ENCODE assay signal across 28 cellular contexts in the genomic region with DNA sequence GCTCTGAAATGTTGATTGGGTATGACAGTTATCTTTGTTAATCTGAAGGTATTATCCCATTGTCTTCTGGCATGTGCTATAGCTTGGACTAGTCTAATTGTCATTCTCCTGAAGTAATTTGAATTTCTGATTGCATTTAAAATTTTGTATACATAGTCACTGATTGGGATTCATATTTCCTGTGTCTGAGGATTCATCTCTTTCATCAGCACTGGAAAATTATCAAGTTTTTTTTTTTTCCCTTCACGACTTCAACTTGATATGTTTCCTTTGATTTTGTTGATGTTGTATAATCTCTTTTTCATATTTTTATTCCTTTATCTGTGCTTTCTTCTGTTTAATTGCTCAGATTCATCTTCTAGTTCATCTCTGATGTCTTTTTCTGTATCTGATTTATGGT.
"Had no signal": no experiment of that assay in that cellular context is flagged by ENCODE, and none has a peak within 500 bp of the region (broad histone marks: within the 10 kb centered on the region; RNA-seq: fewer than 3 reads in every experiment).

No MANE protein-coding gene starts in this region.

- H3K4me2 ChIP-seq: neural progenitor cell had no signal

- H3K9me3 ChIP-seq: ovary, psoas muscle, right lobe of liver, sigmoid colon, stomach, thoracic aorta, thyroid gland, upper lobe of left lung, vagina had no signal

- H3K36me3 ChIP-seq: neural progenitor cell, ovary, right lobe of liver, sigmoid colon, stomach, thoracic aorta, thyroid gland, upper lobe of left lung, vagina had no signal

- H3K4me3 Mint-ChIP-seq: natural killer cell treated with Interleukin-12 subunit alpha and Interleukin-12 subunit beta and Interleukin-15 and Interleukin-18, amount 100 ng/mL, for 72 hours; neural progenitor cell; stimulated activated effector memory CD8-positive, alpha-beta T cell treated with anti-CD3 and anti-CD28 coated beads, Interleukin-12 subunit alpha, Interleukin-12 subunit beta, amount 100 ng/mL, for 72 hours; stimulated activated naive B cell treated with anti-CD40 and anti-IgM and Interleukin-4, amounts not matched to agents 10 μg/mL and 1 μg/mL and 100 μg/mL, for 72 hours; stimulated activated naive CD8-positive, alpha-beta T cell treated with anti-CD3 and anti-CD28 coated beads, Interleukin-15, Interleukin-2, amounts not matched to agents 100 ng/mL and 50 ng/mL, for 24 hours had no signal

- H3K27ac Mint-ChIP-seq: natural killer cell treated with Interleukin-12 subunit alpha and Interleukin-12 subunit beta and Interleukin-15 and Interleukin-18, amount 100 ng/mL, for 72 hours; neural progenitor cell; progenitor cell of endocrine pancreas; stimulated activated effector memory CD8-positive, alpha-beta T cell treated with anti-CD3 and anti-CD28 coated beads, Interleukin-12 subunit alpha, Interleukin-12 subunit beta, amount 100 ng/mL, for 72 hours; stimulated activated naive B cell treated with anti-CD40 and anti-IgM and Interleukin-4, amounts not matched to agents 10 μg/mL and 1 μg/mL and 100 μg/mL, for 72 hours; stimulated activated naive CD8-positive, alpha-beta T cell treated with anti-CD3 and anti-CD28 coated beads, Interleukin-15, Interleukin-2, amounts not matched to agents 100 ng/mL and 50 ng/mL, for 24 hours had no signal

- H3K4me3 ChIP-seq: neural progenitor cell, ovary, psoas muscle, right lobe of liver, sigmoid colon, stomach, thoracic aorta, thyroid gland, tibial nerve, upper lobe of left lung, vagina had no signal

- ATAC-seq: natural killer cell treated with Interleukin-12 subunit alpha and Interleukin-12 subunit beta and Interleukin-15 and Interleukin-18, amount 100 ng/mL, for 72 hours; psoas muscle; right cardiac atrium; right lobe of liver; stimulated activated effector memory CD8-positive, alpha-beta T cell treated with anti-CD3 and anti-CD28 coated beads, Interleukin-12 subunit alpha, Interleukin-12 subunit beta, amount 100 ng/mL, for 72 hours; stimulated activated naive B cell treated with anti-CD40 and anti-IgM and Interleukin-4, amounts not matched to agents 10 μg/mL and 1 μg/mL and 100 μg/mL, for 72 hours had no signal

- H3K4me1 ChIP-seq: neural progenitor cell, parathyroid adenoma, psoas muscle, right lobe of liver, stomach, thyroid gland, tibial nerve, upper lobe of left lung, vagina had no signal

- H3K4me1 Mint-ChIP-seq: neural progenitor cell had no signal

- DNase-seq: occipital lobe; ovary; posterior cingulate gyrus; psoas muscle; right cardiac atrium; right lobe of liver; sigmoid colon; small intestine; stimulated activated CD4-positive, alpha-beta T cell treated with anti-CD3 and anti-CD28 coated beads, Interleukin-15, amount 100 ng/mL, for 24 hours; stimulated activated CD4-positive, alpha-beta T cell treated with anti-CD3 and anti-CD28 coated beads, Interleukin-2, amount 100 ng/mL, for 24 hours; stimulated activated CD4-positive, alpha-beta T cell treated with anti-CD3 and anti-CD28 coated beads, Interleukin-2, amount 100 ng/mL, for 48 hours; stimulated activated CD4-positive, alpha-beta T cell treated with anti-CD3 and anti-CD28 coated beads, Interleukin-4, amount 100 ng/mL, for 24 hours; stimulated activated naive B cell treated with anti-CD40 and anti-IgM and Interleukin-4, amounts not matched to agents 10 μg/mL and 1 μg/mL and 100 μg/mL, for 72 hours; stimulated activated naive CD4-positive, alpha-beta T cell treated with Interleukin-2 at 50 U/mL for 16 hours; stomach; thyroid gland; trophoblast cell; upper lobe of left lung had no signal

- H3K36me3 Mint-ChIP-seq: natural killer cell treated with Interleukin-12 subunit alpha and Interleukin-12 subunit beta and Interleukin-15 and Interleukin-18, amount 100 ng/mL, for 72 hours; stimulated activated effector memory CD8-positive, alpha-beta T cell treated with anti-CD3 and anti-CD28 coated beads, Interleukin-12 subunit alpha, Interleukin-12 subunit beta, amount 100 ng/mL, for 72 hours had no signal

- H3K79me2 ChIP-seq: parathyroid adenoma had no signal

- H3K27me3 ChIP-seq: neural progenitor cell, ovary, right lobe of liver, sigmoid colon, stomach, thyroid gland, tibial nerve, upper lobe of left lung, vagina had no signal

- H3K27ac ChIP-seq: neural progenitor cell, ovary, parathyroid adenoma, psoas muscle, right lobe of liver, sigmoid colon, stomach, thoracic aorta, thyroid gland, tibial nerve, upper lobe of left lung, vagina had no signal

- H3K27me3 Mint-ChIP-seq: natural killer cell treated with Interleukin-12 subunit alpha and Interleukin-12 subunit beta and Interleukin-15 and Interleukin-18, amount 100 ng/mL, for 72 hours; progenitor cell of endocrine pancreas; stimulated activated naive B cell treated with anti-CD40 and anti-IgM and Interleukin-4, amounts not matched to agents 10 μg/mL and 1 μg/mL and 100 μg/mL, for 72 hours; stimulated activated naive CD8-positive, alpha-beta T cell treated with anti-CD3 and anti-CD28 coated beads, Interleukin-15, Interleukin-2, amounts not matched to agents 100 ng/mL and 50 ng/mL, for 24 hours had no signal

- H3K9ac ChIP-seq: neural progenitor cell, parathyroid adenoma had no signal

- H3K9me3 Mint-ChIP-seq: natural killer cell treated with Interleukin-12 subunit alpha and Interleukin-12 subunit beta and Interleukin-15 and Interleukin-18, amount 100 ng/mL, for 72 hours; stimulated activated effector memory CD8-positive, alpha-beta T cell treated with anti-CD3 and anti-CD28 coated beads, Interleukin-12 subunit alpha, Interleukin-12 subunit beta, amount 100 ng/mL, for 72 hours; stimulated activated naive B cell treated with anti-CD40 and anti-IgM and Interleukin-4, amounts not matched to agents 10 μg/mL and 1 μg/mL and 100 μg/mL, for 72 hours; stimulated activated naive CD8-positive, alpha-beta T cell treated with anti-CD3 and anti-CD28 coated beads, Interleukin-15, Interleukin-2, amounts not matched to agents 100 ng/mL and 50 ng/mL, for 24 hours had no signal

- H2AFZ ChIP-seq: neural progenitor cell, parathyroid adenoma had no signal

- FAIRE-seq: urothelium cell line had no signal
